Comparison of ENCODE assay signal across 8 cellular contexts in genomic region chr19:58407658-58408151, GRCh38. TPM values are rescaled to one million over a fixed set of nuclear protein-coding genes. Genes with fewer than 3 reads are reported as not detected.
DNase-seq lines count a peak whose midpoint lies in the region; ATAC-seq, FAIRE-seq and TF ChIP-seq lines count a peak whose summit lies in the region.

No MANE protein-coding gene starts in this region.

- SMC1A ChIA-PET in GM12878 (lab: Charles Lee; ENCODE audit: uncharacterized antibody, unreplicated experiment): interaction anchor here (1.1 kb wide), 2 partner anchors 43 to 59 kb away, joined by 3 read pairs; partner anchors contain the start of gene ZNF324

- H3K27ac ChIP-seq in HUES64 (ENCODE audit: low read depth, low read length) (peak overlapping the region; percentile 57), GM12878 (ENCODE audit: control insufficient read depth, insufficient read depth) (peak overlapping the region; percentile 80), temporal lobe (ENCODE audit: low read depth, low read length) (peak overlapping the region; percentile 64)

- RAD21 ChIA-PET in GM12878 (lab: Charles Lee; ENCODE audit: unreplicated experiment): interaction anchor here (1.0 kb wide), 3 partner anchors 26 to 112 kb away, joined by 3 to 6 read pairs (median 5); partner anchors contain the start of gene ZBTB45

- in situ Hi-C loops in GM12878 (cut with MboI): no loop called here

- CTCF ChIA-PET in GM12878 (lab: Yijun Ruan, JAX): interaction anchor here (1.4 kb wide), 1 partner anchor 11 kb away, joined by 5 read pairs; no protein-coding TSS in a partner anchor

- POLR2A ChIA-PET in GM12878 (lab: Charles Lee): interaction anchor here (0.5 to 1.0 kb wide), 2 partner anchors 19 to 44 kb away, joined by 3 read pairs; partner anchors contain the start of gene ZNF324B

- H3K36me3 ChIP-seq in HUES64 (ENCODE audit: insufficient read depth, low read length) (no peaks in the 10 kb centered on the region), GM12878 (ENCODE audit: control insufficient read depth in 2 of 2, insufficient read depth in 2 of 2, low read length in 1 of 2) (no peaks in the 10 kb centered on the region)

- H3K79me2 ChIP-seq in GM12878 (ENCODE audit: control insufficient read depth, insufficient read depth, low read length): peaks cover 16% of the 10 kb centered on the region

- H2AFZ ChIP-seq in GM12878 (ENCODE audit: control insufficient read depth, low read depth, low read length): peak overlapping the region; percentile 98

- H3K27me3 ChIP-seq in HUES64 (ENCODE audit: insufficient read depth, low read length) (peaks cover 9% of the 10 kb centered on the region), GM12878 (replicated peaks in 1 of 2; ENCODE audit: control insufficient read depth in 2 of 2, insufficient read depth in 2 of 2, low read length in 1 of 2) (no peaks in the 10 kb centered on the region)

- FAIRE-seq in GM12878 (lab: Jason Lieb, UNC): no peak

- BruUV-seq in GM12878 (replicated peaks; lab: Mats Ljungman, UMichigan): TSS peak; percentile 96

- TF ChIP-seq RAD21 in GM12878 (IDR thresholded peaks at IDR 0.05; ENCODE audit: insufficient read depth, low read depth, low read length): no peak

- no peaks in the 10 kb centered on the region for H4K20me1 ChIP-seq in GM12878 (ENCODE audit: control insufficient read depth, insufficient read depth)

- H3K4me1 ChIP-seq in HUES64 (ENCODE audit: insufficient read depth, low read length) (no peaks in the 10 kb centered on the region), GM12878 (ENCODE audit: control insufficient read depth, insufficient read depth, low read length) (peaks cover 8% of the 10 kb centered on the region)

- intact Hi-C loops in GM12878 (cut with micrococcal nuclease; ENCODE audit: unreplicated experiment): loop anchor here (5.0 kb wide), 1 partner anchor 60 kb away; the partner anchor contains the start of gene ZNF324
- intact Hi-C loops in left colon (cut with DNase I, micrococcal nuclease): no loop called here

- no peak for TF ChIP-seq CTCF in GM12878 (IDR thresholded peaks at IDR 0.05 in 2 of 3, conservative IDR thresholded peaks at IDR 0.05 in 1 of 3; ENCODE audit: control insufficient read depth in 2 of 3, extremely low read depth in 1 of 3, insufficient read depth in 1 of 3, low read depth in 3 of 3, low read length in 3 of 3)

- TF ChIP-seq POLR2A in GM12878 (IDR thresholded peaks at IDR 0.05; ENCODE audit: low read depth, low read length): no peak

- TF ChIP-seq EP300 in GM12878 (IDR thresholded peaks at IDR 0.05; ENCODE audit: borderline replicate concordance in 1 of 2, control insufficient read depth in 1 of 2, low read depth in 2 of 2, low read length in 2 of 2): no peak

- peak overlapping the region; percentile 70 for H3K9ac ChIP-seq in HUES64 (ENCODE audit: low read depth, low read length)
- peak overlapping the region; percentile 90 for H3K9ac ChIP-seq in GM12878 (ENCODE audit: control insufficient read depth, insufficient read depth, low read length)

- H3K4me3 ChIP-seq in HUES64 (ENCODE audit: low read length) (peak overlapping the region; percentile 67), GM12878 (peak overlapping the region; percentile 90)

- peak; percentile 11 for ATAC-seq in GM12878
- ATAC-seq in left colon: peak; percentile 16
- no peak for ATAC-seq in GM21737 (IDR thresholded peaks at IDR 0.05; ENCODE audit: unreplicated experiment)

- H3K9me3 ChIP-seq in HUES64 (ENCODE audit: insufficient read depth, low read depth, low read length): no peaks in the 10 kb centered on the region
- no peaks in the 10 kb centered on the region for H3K9me3 ChIP-seq in GM12878 (replicated peaks; ENCODE audit: control insufficient read depth, insufficient read depth, low read length)

- DNase-seq in ELR (ENCODE audit: low read depth) (peak; percentile 23), GM12878 (ENCODE audit: low read depth, low spot score) (no peak), left colon (no peak), NOMO-1 treated with dmso at 0.1 percent for 144 hours (lab: John Stamatoyannopoulos, UW; ENCODE audit: unreplicated experiment) (no peak), HuH-7 (ENCODE audit: low spot score) (no peak)

- H3K4me2 ChIP-seq in GM12878 (ENCODE audit: control insufficient read depth, insufficient read depth): peak overlapping the region; percentile 100

- WGBS in HUES64: 24% methylated on average over 22 of the region's 22 CpGs
- 32% methylated on average over 22 of the region's 22 CpGs for WGBS in GM12878 (ENCODE audit: insufficient coverage, insufficient replicate concordance, low lambda C conversion rate, missing lambda C conversion rate)

RNA-seq across cellular contexts. Expression of gene ZNF584, which starts 0.7 kb away (rescaled TPM):
- polyA plus RNA-seq in HUES64 (2013, experiment 1 of 2): 3.8 TPM
- 5.7 TPM for polyA plus RNA-seq in HUES64 (2013, experiment 2 of 2)
- 26.4 and 31.6 TPM in 2 replicates for total RNA-seq in GM12878 (2013; cell fraction: nucleolus; rRNA removed)
- total RNA-seq in GM12878 (2014; rRNA removed) (9.5 and 10.7 TPM in 2 replicates), GM12878 (2014; rRNA removed; fragmentation: Illumina TruSeq; extraction: Trizol) (4.8 and 5.1 TPM in 2 replicates), GM12878 (2021) (9.7 and 10.3 TPM in 2 replicates), left colon (1 to 10 TPM; 7.8 to 7.9 TPM), temporal lobe (14.3 TPM)
- 3.2 TPM for polyA plus RNA-seq in GM12878 (2011; ENCODE audit: low read depth)
- polyA plus RNA-seq in GM12878 (2011; rRNA removed) (7.6 and 8.4 TPM in 2 replicates), GM12878 (2014; fragmentation: Illumina TruSeq; extraction: Trizol) (5.9 and 6.2 TPM in 2 replicates), GM12878 (2014; fragmentation: Nextera tagmentation; extraction: Ambion mirVana) (1 to 10 TPM; 2.0 to 2.6 TPM), GM12878 (2014; rRNA removed) (6.3 and 7.3 TPM in 2 replicates), GM12878 (2016; fragmentation: Nextera tagmentation; extraction: Ambion mirVana) (1 to 10 TPM; 5.9 to 6.9 TPM)
- 8.7 and 9.6 TPM in 2 replicates for polyA plus RNA-seq in GM12878 (2011; cell fraction: cytosol; rRNA removed)
- polyA plus RNA-seq in GM12878 (2011; cell fraction: nucleus; rRNA removed): 7.9 and 8.7 TPM in 2 replicates
- polyA plus RNA-seq in GM12878 (2012): 3.8 and 5.6 TPM in 2 replicates
- 11.6 and 13.5 TPM in 2 replicates for polyA minus RNA-seq in GM12878 (2011; rRNA and poly(A)+ RNA removed)
- 3.7 and 4.4 TPM in 2 replicates for polyA minus RNA-seq in GM12878 (2011; cell fraction: cytosol; rRNA and poly(A)+ RNA removed)
- 5.0 and 12.0 TPM in 2 replicates for polyA minus RNA-seq in GM12878 (2011; cell fraction: nucleus; rRNA and poly(A)+ RNA removed)

RNA-seq across cellular contexts. Expression of gene RNF225, which starts 12.2 kb away (rescaled TPM):
- not detected for polyA plus RNA-seq in HUES64 (2013, experiment 1 of 2)
- not detected for polyA plus RNA-seq in HUES64 (2013, experiment 2 of 2)
- total RNA-seq in GM12878 (2013; cell fraction: nucleolus; rRNA removed): 0.75 TPM in 1 of 2 replicates, not detected in the other
- total RNA-seq in GM12878 (2014; rRNA removed) (not detected in 2 replicates), GM12878 (2014; rRNA removed; fragmentation: Illumina TruSeq; extraction: Trizol) (not detected in 2 replicates), GM12878 (2021) (0.27 and 0.28 TPM in 2 replicates), left colon (not detected), temporal lobe (not detected)
- not detected for polyA plus RNA-seq in GM12878 (2011; ENCODE audit: low read depth)
- polyA plus RNA-seq in GM12878 (2011; rRNA removed) (not detected in 2 replicates), GM12878 (2014; fragmentation: Illumina TruSeq; extraction: Trizol) (not detected in 2 replicates), GM12878 (2014; fragmentation: Nextera tagmentation; extraction: Ambion mirVana) (not detected), GM12878 (2014; rRNA removed) (0.22 and 0.27 TPM in 2 replicates), GM12878 (2016; fragmentation: Nextera tagmentation; extraction: Ambion mirVana) (not detected)
- polyA plus RNA-seq in GM12878 (2011; cell fraction: cytosol; rRNA removed): not detected in 2 replicates
- 0.38 and 0.39 TPM in 2 replicates for polyA plus RNA-seq in GM12878 (2011; cell fraction: nucleus; rRNA removed)
- not detected in 2 replicates for polyA plus RNA-seq in GM12878 (2012)
- 0.21 TPM in 1 of 2 replicates, not detected in the other for polyA minus RNA-seq in GM12878 (2011; rRNA and poly(A)+ RNA removed)
- polyA minus RNA-seq in GM12878 (2011; cell fraction: cytosol; rRNA and poly(A)+ RNA removed): not detected in 2 replicates
- 1.7 and 6.7 TPM in 2 replicates for polyA minus RNA-seq in GM12878 (2011; cell fraction: nucleus; rRNA and poly(A)+ RNA removed)

RNA-seq across cellular contexts. Expression of gene RPS5, which starts 20.6 kb away (rescaled TPM):
- polyA plus RNA-seq in HUES64 (2013, experiment 1 of 2): 1,436 TPM
- polyA plus RNA-seq in HUES64 (2013, experiment 2 of 2): 1,338 TPM
- total RNA-seq in GM12878 (2013; cell fraction: nucleolus; rRNA removed): 391 and 397 TPM in 2 replicates
- 3,412 and 3,652 TPM in 2 replicates for total RNA-seq in GM12878 (2014; rRNA removed)
- 1,272 and 1,313 TPM in 2 replicates for total RNA-seq in GM12878 (2014; rRNA removed; fragmentation: Illumina TruSeq; extraction: Trizol)
- total RNA-seq in GM12878 (2021): 1,860 and 1,884 TPM in 2 replicates
- 1,793 TPM for polyA plus RNA-seq in GM12878 (2011; ENCODE audit: low read depth)
- polyA plus RNA-seq in GM12878 (2011; rRNA removed): 1,293 and 2,957 TPM in 2 replicates
- polyA plus RNA-seq in GM12878 (2011; cell fraction: cytosol; rRNA removed): 4,127 and 5,427 TPM in 2 replicates
- 1,885 and 2,356 TPM in 2 replicates for polyA plus RNA-seq in GM12878 (2011; cell fraction: nucleus; rRNA removed)
- 2,437 and 3,174 TPM in 2 replicates for polyA plus RNA-seq in GM12878 (2012)
- 511 and 1,491 TPM in 2 replicates for polyA plus RNA-seq in GM12878 (2014; fragmentation: Illumina TruSeq; extraction: Trizol)
- 1,000 to 10,000 TPM; 1,983 to 2,378 TPM for polyA plus RNA-seq in GM12878 (2014; fragmentation: Nextera tagmentation; extraction: Ambion mirVana)
- polyA plus RNA-seq in GM12878 (2014; rRNA removed): 3,473 and 3,824 TPM in 2 replicates
- polyA plus RNA-seq in GM12878 (2016; fragmentation: Nextera tagmentation; extraction: Ambion mirVana): 1,000 to 10,000 TPM; 1,284 to 1,376 TPM
- 2,420 and 3,199 TPM in 2 replicates for polyA minus RNA-seq in GM12878 (2011; rRNA and poly(A)+ RNA removed)
- polyA minus RNA-seq in GM12878 (2011; cell fraction: cytosol; rRNA and poly(A)+ RNA removed): 443 and 480 TPM in 2 replicates
- polyA minus RNA-seq in GM12878 (2011; cell fraction: nucleus; rRNA and poly(A)+ RNA removed): 359 and 419 TPM in 2 replicates
- 100 to 1,000 TPM; 600 to 683 TPM for total RNA-seq in left colon
- 1,244 TPM for total RNA-seq in temporal lobe

RNA-seq across cellular contexts. Expression of gene ZNF837, which starts 26.9 kb away (rescaled TPM):
- 2.0 TPM for polyA plus RNA-seq in HUES64 (2013, experiment 1 of 2)
- 2.8 TPM for polyA plus RNA-seq in HUES64 (2013, experiment 2 of 2)
- total RNA-seq in GM12878 (2013; cell fraction: nucleolus; rRNA removed): 0.88 and 1.6 TPM in 2 replicates
- total RNA-seq in GM12878 (2014; rRNA removed): 2.1 and 2.9 TPM in 2 replicates
- total RNA-seq in GM12878 (2014; rRNA removed; fragmentation: Illumina TruSeq; extraction: Trizol): 0.18 and 0.23 TPM in 2 replicates
- 2.1 and 2.6 TPM in 2 replicates for total RNA-seq in GM12878 (2021)
- polyA plus RNA-seq in GM12878 (2011; ENCODE audit: low read depth): 0.28 TPM
- polyA plus RNA-seq in GM12878 (2011; rRNA removed): 0.06 and 0.11 TPM in 2 replicates
- 0.36 and 0.65 TPM in 2 replicates for polyA plus RNA-seq in GM12878 (2011; cell fraction: cytosol; rRNA removed)
- 0.86 and 0.90 TPM in 2 replicates for polyA plus RNA-seq in GM12878 (2011; cell fraction: nucleus; rRNA removed)
- polyA plus RNA-seq in GM12878 (2012): 1.1 and 1.3 TPM in 2 replicates
- polyA plus RNA-seq in GM12878 (2014; fragmentation: Illumina TruSeq; extraction: Trizol): 0.07 and 0.11 TPM in 2 replicates
- not detected for polyA plus RNA-seq in GM12878 (2014; fragmentation: Nextera tagmentation; extraction: Ambion mirVana)
- 2.4 TPM in 2 replicates for polyA plus RNA-seq in GM12878 (2014; rRNA removed)
- 1 to 10 TPM; 1.6 to 2.4 TPM for polyA plus RNA-seq in GM12878 (2016; fragmentation: Nextera tagmentation; extraction: Ambion mirVana)
- 0.10 TPM in 1 of 2 replicates, not detected in the other for polyA minus RNA-seq in GM12878 (2011; rRNA and poly(A)+ RNA removed)
- polyA minus RNA-seq in GM12878 (2011; cell fraction: cytosol; rRNA and poly(A)+ RNA removed): not detected in 2 replicates
- polyA minus RNA-seq in GM12878 (2011; cell fraction: nucleus; rRNA and poly(A)+ RNA removed): 0.24 and 0.29 TPM in 2 replicates
- 1 to 10 TPM; 2.4 to 2.5 TPM for total RNA-seq in left colon
- total RNA-seq in temporal lobe: 0.74 TPM

RNA-seq across cellular contexts. Expression of gene ZNF132, which starts 32.2 kb away (rescaled TPM):
- 1.8 TPM for polyA plus RNA-seq in HUES64 (2013, experiment 1 of 2)
- polyA plus RNA-seq in HUES64 (2013, experiment 2 of 2): 2.2 TPM
- total RNA-seq in GM12878 (2013; cell fraction: nucleolus; rRNA removed): 8.4 and 8.7 TPM in 2 replicates
- total RNA-seq in GM12878 (2014; rRNA removed) (3.5 and 4.0 TPM in 2 replicates), GM12878 (2014; rRNA removed; fragmentation: Illumina TruSeq; extraction: Trizol) (3.3 and 3.5 TPM in 2 replicates), GM12878 (2021) (2.7 and 3.4 TPM in 2 replicates), left colon (1 to 10 TPM; 3.0 to 4.6 TPM), temporal lobe (7.1 TPM)
- 1.3 TPM for polyA plus RNA-seq in GM12878 (2011; ENCODE audit: low read depth)
- polyA plus RNA-seq in GM12878 (2011; rRNA removed) (0.68 and 0.81 TPM in 2 replicates), GM12878 (2014; fragmentation: Illumina TruSeq; extraction: Trizol) (2.0 and 2.2 TPM in 2 replicates), GM12878 (2014; fragmentation: Nextera tagmentation; extraction: Ambion mirVana) (under 1 TPM; 0.56 to 0.73 TPM), GM12878 (2014; rRNA removed) (1.4 and 1.9 TPM in 2 replicates), GM12878 (2016; fragmentation: Nextera tagmentation; extraction: Ambion mirVana) (1 to 10 TPM; 2.4 to 3.0 TPM)
- polyA plus RNA-seq in GM12878 (2011; cell fraction: cytosol; rRNA removed): 0.40 and 0.42 TPM in 2 replicates
- polyA plus RNA-seq in GM12878 (2011; cell fraction: nucleus; rRNA removed): 1.2 and 1.8 TPM in 2 replicates
- 0.69 and 2.1 TPM in 2 replicates for polyA plus RNA-seq in GM12878 (2012)
- 3.7 and 4.0 TPM in 2 replicates for polyA minus RNA-seq in GM12878 (2011; rRNA and poly(A)+ RNA removed)
- polyA minus RNA-seq in GM12878 (2011; cell fraction: cytosol; rRNA and poly(A)+ RNA removed): 0.62 TPM in 1 of 2 replicates, not detected in the other
- polyA minus RNA-seq in GM12878 (2011; cell fraction: nucleus; rRNA and poly(A)+ RNA removed): 3.5 TPM in 2 replicates
